23 cellular contexts compared by ENCODE assay signal in the genomic region with DNA sequence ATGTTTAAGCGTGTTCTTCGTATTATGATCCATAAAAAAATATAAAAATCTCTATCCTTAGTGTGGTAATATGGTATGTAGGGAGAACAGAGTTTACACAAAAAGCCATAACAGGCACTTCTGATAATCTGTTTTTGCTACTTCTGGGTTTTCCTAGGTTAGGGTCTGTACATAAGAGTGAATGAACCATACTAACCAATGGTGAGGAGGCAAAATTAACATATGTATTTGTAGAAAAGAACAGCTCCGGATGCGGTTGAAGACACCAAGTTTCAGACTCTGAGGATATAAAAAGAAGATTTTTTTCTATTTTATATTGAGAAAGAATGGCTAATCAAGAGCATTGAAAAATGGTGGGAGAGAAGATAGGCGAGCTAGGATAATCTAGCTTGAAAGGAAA. TPM values are rescaled to one million over a fixed set of nuclear protein-coding genes. Genes with fewer than 3 reads are reported as not detected.
DNase-seq lines count a peak whose midpoint lies in the region; ATAC-seq and TF ChIP-seq lines count a peak whose summit lies in the region.
"Had no signal": no experiment of that assay in that cellular context is flagged by ENCODE, and none has a peak within 500 bp of the region (broad histone marks: within the 10 kb centered on the region; RNA-seq: fewer than 3 reads in every experiment).

No MANE protein-coding gene starts in this region.

- no peaks in the 10 kb centered on the region for H3K9me3 ChIP-seq in MM.1S (replicated peaks; ENCODE audit: insufficient read depth, low read length)
- H3K9me3 ChIP-seq in mesenchymal stem cell (ENCODE audit: control insufficient read depth, low read length) = no peaks in the 10 kb centered on the region
- H3K9me3 ChIP-seq in smooth muscle cell (replicated peaks; ENCODE audit: low read depth) = no peaks in the 10 kb centered on the region
- H3K9me3 ChIP-seq: A549; BE2C; BLaER1 treated with 17β-estradiol and CSF1 and Interleukin-3, amounts not matched to agents 10 nM and 100 nM had no signal

- no peaks in the 10 kb centered on the region for H3K9me2 ChIP-seq in MM.1S (replicated peaks; ENCODE audit: insufficient read depth, low read length)

- no peaks in the 10 kb centered on the region for H3K36me3 ChIP-seq in MM.1S (replicated peaks; ENCODE audit: insufficient read depth, low read length)
- H3K36me3 ChIP-seq in mesenchymal stem cell (ENCODE audit: control insufficient read depth in 1 of 2, insufficient read depth in 2 of 2, low read depth in 1 of 2, low read length in 2 of 2) = no peaks in the 10 kb centered on the region
- no peaks in the 10 kb centered on the region for H3K36me3 ChIP-seq in smooth muscle cell (ENCODE audit: low read depth)
- H3K36me3 ChIP-seq: BE2C; BLaER1 treated with 17β-estradiol and CSF1 and Interleukin-3, amounts not matched to agents 10 nM and 100 nM had no signal

- no peak overlapping the region for H2BK12ac ChIP-seq in mesenchymal stem cell (ENCODE audit: low read length in 2 of 2)

- H3K79me1 ChIP-seq in mesenchymal stem cell (replicated peaks; ENCODE audit: low read length, poor library complexity, severe bottlenecking) = no peaks in the 10 kb centered on the region

- no peaks in the 10 kb centered on the region for H3K4me1 ChIP-seq in MM.1S (ENCODE audit: low read length)
- H3K4me1 ChIP-seq in mesenchymal stem cell (ENCODE audit: control insufficient read depth, insufficient read depth, low read depth, low read length) = no peaks in the 10 kb centered on the region
- no peaks in the 10 kb centered on the region for H3K4me1 ChIP-seq in smooth muscle cell (ENCODE audit: low read depth)
- H3K4me1 ChIP-seq: A549; BE2C; BLaER1 treated with 17β-estradiol and CSF1 and Interleukin-3, amounts not matched to agents 10 nM and 100 nM had no signal

- H3K4ac ChIP-seq in mesenchymal stem cell (ENCODE audit: low read depth in 1 of 2, low read length in 2 of 2) = no peak overlapping the region

- H2AK5ac ChIP-seq in mesenchymal stem cell (ENCODE audit: low read length, severe bottlenecking) = no peak overlapping the region

- H3K18ac ChIP-seq in mesenchymal stem cell (ENCODE audit: low read depth in 1 of 2, low read length in 2 of 2) = no peak overlapping the region

- H4K20me1 ChIP-seq in MM.1S (ENCODE audit: insufficient read depth, low read length) (no peaks in the 10 kb centered on the region), smooth muscle cell (ENCODE audit: low read depth) (no peaks in the 10 kb centered on the region)
- H4K20me1 ChIP-seq: BLaER1 treated with 17β-estradiol and CSF1 and Interleukin-3, amounts not matched to agents 10 nM and 100 nM had no signal

- H3K27me3 ChIP-seq in MM.1S (replicated peaks; ENCODE audit: insufficient read depth, low read length) (no peaks in the 10 kb centered on the region), dorsolateral prefrontal cortex (no peaks in the 10 kb centered on the region), mesenchymal stem cell (ENCODE audit: control insufficient read depth in 1 of 2, insufficient read depth in 1 of 2, low read length in 2 of 2) (no peaks in the 10 kb centered on the region), smooth muscle cell (ENCODE audit: low read depth) (no peaks in the 10 kb centered on the region)
- H3K27me3 ChIP-seq: BLaER1 treated with 17β-estradiol and CSF1 and Interleukin-3, amounts not matched to agents 10 nM and 100 nM had no signal

- no peak overlapping the region for H2BK15ac ChIP-seq in mesenchymal stem cell (ENCODE audit: low read depth, poor library complexity, severe bottlenecking)

- no peak overlapping the region for H2AFZ ChIP-seq in MM.1S (ENCODE audit: low read length)
- H2AFZ ChIP-seq in mesenchymal stem cell (ENCODE audit: low read depth, low read length) = no peak overlapping the region
- peak overlapping the region; percentile 30 for H2AFZ ChIP-seq in smooth muscle cell (ENCODE audit: low read depth)

- H2BK120ac ChIP-seq in mesenchymal stem cell (ENCODE audit: low read depth, low read length) = no peak overlapping the region

- TF ChIP-seq CTCF in MM.1S (IDR thresholded peaks at IDR 0.05; ENCODE audit: low read length) (no peak), dorsolateral prefrontal cortex (IDR thresholded peaks at IDR 0.05 in 54 of 56, conservative IDR thresholded peaks at IDR 0.05 in 2 of 56; ENCODE audit: low read depth in 1 of 56, partially characterized antibody in 56 of 56) (no peak), smooth muscle cell (IDR thresholded peaks at IDR 0.05; ENCODE audit: borderline replicate concordance, insufficient read depth, poor library complexity, severe bottlenecking) (no peak)

- H4K8ac ChIP-seq in mesenchymal stem cell (ENCODE audit: low read length) = no peak overlapping the region

- H3K9ac ChIP-seq in MM.1S (ENCODE audit: low read length) (no peak overlapping the region), mesenchymal stem cell (ENCODE audit: low read length) (peak overlapping the region; percentile 36), smooth muscle cell (ENCODE audit: low read depth) (no peak overlapping the region)
- H3K9ac ChIP-seq: BLaER1 treated with 17β-estradiol and CSF1 and Interleukin-3, amounts not matched to agents 10 nM and 100 nM had no signal

- H3K23ac ChIP-seq in mesenchymal stem cell (ENCODE audit: low read length in 2 of 2) = no peak overlapping the region

- no peaks in the 10 kb centered on the region for H3K79me2 ChIP-seq in MM.1S (ENCODE audit: low read length)
- H3K79me2 ChIP-seq in smooth muscle cell (ENCODE audit: low read depth) = no peaks in the 10 kb centered on the region

- no peaks in the 10 kb centered on the region for H3F3A ChIP-seq in MM.1S (ENCODE audit: insufficient read depth, low read length)
- H3F3A ChIP-seq in smooth muscle cell (ENCODE audit: low read depth) = no peaks in the 10 kb centered on the region

- H3K27ac ChIP-seq in MM.1S (ENCODE audit: low read length) (no peak overlapping the region), dorsolateral prefrontal cortex (peak overlapping the region in 31 of 59 donors; percentile 5 to 85 (median 65)), mesenchymal stem cell (ENCODE audit: low read length, poor library complexity, severe bottlenecking) (no peak overlapping the region), smooth muscle cell (ENCODE audit: low read depth) (no peak overlapping the region)
- H3K27ac ChIP-seq: A549; BLaER1 treated with 17β-estradiol and CSF1 and Interleukin-3, amounts not matched to agents 10 nM and 100 nM had no signal

- no peak overlapping the region for H3K4me2 ChIP-seq in MM.1S (ENCODE audit: low read depth, low read length)
- no peak overlapping the region for H3K4me2 ChIP-seq in mesenchymal stem cell (ENCODE audit: low read length, poor library complexity, severe bottlenecking)
- no peak overlapping the region for H3K4me2 ChIP-seq in smooth muscle cell
- H3K4me2 ChIP-seq: A549; BLaER1 treated with 17β-estradiol and CSF1 and Interleukin-3, amounts not matched to agents 10 nM and 100 nM had no signal

- H4K91ac ChIP-seq in mesenchymal stem cell (ENCODE audit: low read length) = no peak overlapping the region

- WGBS in mesenchymal stem cell = 87% methylated on average over 3 of the region's 5 CpGs
- WGBS in smooth muscle cell (ENCODE audit: low lambda C conversion rate) = 87% methylated on average over 5 of the region's 5 CpGs

- peak; percentile 29 for DNase-seq in MM.1S
- DNase-seq in dorsolateral prefrontal cortex = no peak
- DNase-seq in mesenchymal stem cell = no peak
- no peak for DNase-seq in smooth muscle cell (lab: John Stamatoyannopoulos, UW; ENCODE audit: unreplicated experiment)
- DNase-seq in GM19240 (ENCODE audit: insufficient read length, low spot score) = no peak
- no peak for DNase-seq in cardiac septum (ENCODE audit: low spot score)
- DNase-seq: 8988T; ACHN; AML-193; BE2C; CD4-positive, alpha-beta T cell; CD8-positive, alpha-beta memory T cell; DMS 273 treated with DMSO at 0.1 percent for 48 hours; DMS79; EL; GDM1; GOT3; H7; HCEC 1CT had no signal

- no peak overlapping the region for H2BK5ac ChIP-seq in mesenchymal stem cell (ENCODE audit: low read depth, low read length, poor library complexity, severe bottlenecking)

- H3K14ac ChIP-seq in mesenchymal stem cell (ENCODE audit: low read length in 2 of 2) = no peak overlapping the region

- ATAC-seq in GM21528 (IDR thresholded peaks at IDR 0.05; ENCODE audit: low FRiP score, unreplicated experiment) = no peak
- ATAC-seq: A549, GM12878 had no signal

- H3K4me3 ChIP-seq in MM.1S (ENCODE audit: low read length) = no peak overlapping the region
- peak overlapping the region in 1 of 59 donors; percentile 28 for H3K4me3 ChIP-seq in dorsolateral prefrontal cortex
- no peak overlapping the region for H3K4me3 ChIP-seq in mesenchymal stem cell (ENCODE audit: insufficient read depth in 1 of 2, low read depth in 1 of 2, low read length in 2 of 2)
- no peak overlapping the region for H3K4me3 ChIP-seq in smooth muscle cell
- H3K4me3 ChIP-seq: A549; BLaER1 treated with 17β-estradiol and CSF1 and Interleukin-3, amounts not matched to agents 10 nM and 100 nM; GM12878 had no signal

- intact Hi-C loops in dorsolateral prefrontal cortex (cut with DNase I) = no loop called here
- intact Hi-C loops in cardiac septum (cut with DNase I) = no loop called here

RNA-seq across cellular contexts. Expression of gene PPP1R12A, which starts 40.2 kb away (rescaled TPM):
- total RNA-seq in dorsolateral prefrontal cortex (100 to 1,000 TPM in 119 of 120 experiments, 10 to 100 TPM in 1; 96.4 to 234 (median 174) TPM), smooth muscle cell (98.7 and 120 TPM in 2 replicates), cardiac septum (63.3 TPM)
- 167 TPM for polyA plus RNA-seq in mesenchymal stem cell (2013, experiment 1 of 2)
- polyA plus RNA-seq in mesenchymal stem cell (2013, experiment 2 of 2) = 165 TPM
- polyA plus RNA-seq in smooth muscle cell = 102 and 105 TPM in 2 replicates

Comparison
In these comparisons a context has a peak if more than half of its experiments do, and no peak if none do; other contexts are left out.
1. H3K27ac ChIP-seq: peak in dorsolateral prefrontal cortex (31 of 59); none in MM.1S (single experiment), mesenchymal stem cell (single experiment) and smooth muscle cell (single experiment).